Comparison of ENCODE assay signal across 20 cellular contexts in the genomic region with DNA sequence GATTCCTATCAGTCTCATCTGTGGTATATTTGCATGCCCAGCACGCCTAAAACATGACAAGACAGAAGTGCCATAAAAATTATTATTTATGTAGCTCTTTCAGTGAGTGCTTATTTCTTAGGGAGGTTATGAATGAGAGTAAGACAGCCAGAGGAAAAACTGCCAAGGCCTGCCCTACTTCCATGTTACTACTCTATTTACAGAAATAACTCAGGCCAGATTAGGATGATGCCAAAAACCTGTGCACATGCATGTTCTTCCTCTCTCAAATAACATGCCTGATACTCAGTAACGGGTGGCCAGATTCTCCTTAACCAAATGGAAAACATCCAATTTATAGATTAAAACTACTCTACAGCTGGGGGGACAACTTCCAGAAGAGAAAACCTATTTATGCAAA. TPM values are rescaled to one million over a fixed set of nuclear protein-coding genes. Genes with fewer than 3 reads are reported as not detected.
DNase-seq lines count a peak whose midpoint lies in the region; ATAC-seq, FAIRE-seq and TF ChIP-seq lines count a peak whose summit lies in the region.
"Had no signal": no experiment of that assay in that cellular context is flagged by ENCODE, and none has a peak within 500 bp of the region (broad histone marks: within the 10 kb centered on the region; RNA-seq: fewer than 3 reads in every experiment).

No MANE protein-coding gene starts in this region.

- 93% methylated on average over 2 of the region's 2 CpGs for WGBS in GM12878 (ENCODE audit: insufficient coverage, insufficient replicate concordance, low lambda C conversion rate, missing lambda C conversion rate)
- 16% methylated on average over 2 of the region's 2 CpGs for WGBS in prostate gland

- H3K9me3 Mint-ChIP-seq in CD4-positive, CD25-positive, alpha-beta regulatory T cell, result no peaks in the 10 kb centered on the region

- CTCF ChIA-PET in GM12878 (lab: Yijun Ruan, JAX), result interaction anchor here (0.9 to 3.0 kb wide), 7 partner anchors 9 to 455 kb away, joined by 3 to 24 read pairs (median 4); a partner anchor contains a TSS

- peaks cover 24% of the 10 kb centered on the region for H3K4me1 ChIP-seq in CD4-positive, CD25-positive, alpha-beta regulatory T cell (ENCODE audit: control insufficient read depth, insufficient read depth, low read length, poor library complexity, severe bottlenecking)
- peaks cover 35% of the 10 kb centered on the region for H3K4me1 ChIP-seq in GM12878 (ENCODE audit: control insufficient read depth, insufficient read depth, low read length)
- peaks cover 7% of the 10 kb centered on the region for H3K4me1 ChIP-seq in prostate gland (replicated peaks)

- peak overlapping the region; percentile 22; the same call in 1 of the 2 replicates for H3K9ac ChIP-seq in GM12878 (ENCODE audit: control insufficient read depth, insufficient read depth, low read length)
- H3K9ac ChIP-seq: BLaER1 treated with 17β-estradiol and CSF1 and Interleukin-3, amounts not matched to agents 10 nM and 100 nM; GM23248; SK-N-SH had no signal

- H3K27me3 Mint-ChIP-seq in CD4-positive, CD25-positive, alpha-beta regulatory T cell, result no peaks in the 10 kb centered on the region

- TF ChIP-seq CTCF in GM12878 (IDR thresholded peaks at IDR 0.05 in 2 of 3, conservative IDR thresholded peaks at IDR 0.05 in 1 of 3; ENCODE audit: control insufficient read depth in 2 of 3, extremely low read depth in 1 of 3, insufficient read depth in 1 of 3, low read depth in 3 of 3, low read length in 3 of 3), result no peak
- TF ChIP-seq CTCF in prostate gland (IDR thresholded peaks at IDR 0.05), result no peak

- no peak overlapping the region for H2AFZ ChIP-seq in GM12878 (ENCODE audit: control insufficient read depth, low read depth, low read length)
- H2AFZ ChIP-seq: GM23248 had no signal

- peaks cover 30% of the 10 kb centered on the region for H3K36me3 Mint-ChIP-seq in CD4-positive, CD25-positive, alpha-beta regulatory T cell

- no peaks in the 10 kb centered on the region for H4K20me1 ChIP-seq in GM12878 (ENCODE audit: control insufficient read depth, insufficient read depth)

- H3K36me3 ChIP-seq in CD4-positive, CD25-positive, alpha-beta regulatory T cell (ENCODE audit: control insufficient read depth, insufficient read depth, low read length), result peaks cover 31% of the 10 kb centered on the region
- H3K36me3 ChIP-seq in GM12878 (ENCODE audit: control insufficient read depth in 2 of 2, insufficient read depth in 2 of 2, low read length in 1 of 2) (peaks cover 9 to 18% of the 10 kb centered on the region in 2 experiments), prostate gland (no peaks in the 10 kb centered on the region)

- SMC1A ChIA-PET in GM12878 (lab: Charles Lee; ENCODE audit: uncharacterized antibody, unreplicated experiment), result interaction anchor here (0.9 to 5.3 kb wide), 8 partner anchors 13 to 71 kb away, joined by 3 to 73 read pairs (median 8); no protein-coding TSS in a partner anchor

- no peak for TF ChIP-seq POLR2A in GM12878 (IDR thresholded peaks at IDR 0.05; ENCODE audit: low read depth, low read length)
- no peak for TF ChIP-seq POLR2A in prostate gland (IDR thresholded peaks at IDR 0.05)

- no peak for DNase-seq in CD4-positive, CD25-positive, alpha-beta regulatory T cell
- DNase-seq in NCI-H526 treated with DMSO at 0.1 percent for 48 hours (lab: John Stamatoyannopoulos, UW), result peak; percentile 96
- DNase-seq in GM12878 (ENCODE audit: low read depth, low spot score), result no peak
- DNase-seq in prostate gland (ENCODE audit: low spot score), result peak; percentile 53
- DNase-seq in activated effector memory CD4-positive, alpha-beta T cell treated with anti-CD3 and anti-CD28 coated beads, Interleukin-2, amount 50 U/mL, for 16 hours, result no peak
- no peak for DNase-seq in NCI-H2196 (lab: John Stamatoyannopoulos, UW; ENCODE audit: unreplicated experiment)
- DNase-seq: DMS79 treated with DMSO at 0.1 percent for 48 hours, GM23248, IMR-90, NCI-H1048, NCI-H1436 treated with DMSO at 0.1 percent for 48 hours, NCI-H2029, NCI-H69, SHP77, SK-N-SH had no signal

- H3K27ac Mint-ChIP-seq in CD4-positive, CD25-positive, alpha-beta regulatory T cell, result peak overlapping the region in 1 of 3 donors; percentile 55

- intact Hi-C loops in GM12878 (cut with micrococcal nuclease; ENCODE audit: unreplicated experiment) (loop anchor here (10.0 kb wide), 1 partner anchor 234 kb away; a partner anchor contains a TSS), prostate gland (cut with DNase I) (no loop called here)

- no peak for ATAC-seq in CD4-positive, CD25-positive, alpha-beta regulatory T cell (ENCODE audit: low read depth in 2 of 2)
- ATAC-seq in GM12878 (no peak), GM18511 (IDR thresholded peaks at IDR 0.05; ENCODE audit: unreplicated experiment) (no peak), GM18861 (IDR thresholded peaks at IDR 0.05; ENCODE audit: unreplicated experiment) (no peak)

- no peak for FAIRE-seq in GM12878 (lab: Jason Lieb, UNC)
- FAIRE-seq: RCC 7860 had no signal

- H3K79me2 ChIP-seq in GM12878 (ENCODE audit: control insufficient read depth, insufficient read depth, low read length), result peaks cover 86% of the 10 kb centered on the region

- H3K4me2 ChIP-seq in GM12878 (ENCODE audit: control insufficient read depth, insufficient read depth), result peak overlapping the region; percentile 30; the same call in 1 of the 2 replicates
- H3K4me2 ChIP-seq: BLaER1 treated with 17β-estradiol and CSF1 and Interleukin-3, amounts not matched to agents 10 nM and 100 nM; SK-N-SH had no signal

- RAD21 ChIA-PET in GM12878 (lab: Charles Lee; ENCODE audit: unreplicated experiment), result interaction anchor here (0.5 to 3.0 kb wide), 7 partner anchors 8 to 264 kb away, joined by 3 to 21 read pairs (median 6); no protein-coding TSS in a partner anchor

- POLR2A ChIA-PET in GM12878 (lab: Charles Lee), result interaction anchor here (0.6 to 3.4 kb wide), 7 partner anchors 10 to 46 kb away, joined by 3 to 47 read pairs (median 4); a partner anchor contains a TSS

- H3K27me3 ChIP-seq in CD4-positive, CD25-positive, alpha-beta regulatory T cell (ENCODE audit: control insufficient read depth, insufficient read depth, low read length), result no peaks in the 10 kb centered on the region
- no peaks in the 10 kb centered on the region for H3K27me3 ChIP-seq in GM12878 (replicated peaks in 1 of 2; ENCODE audit: control insufficient read depth in 2 of 2, insufficient read depth in 2 of 2, low read length in 1 of 2)
- no peaks in the 10 kb centered on the region for H3K27me3 ChIP-seq in prostate gland (replicated peaks; ENCODE audit: insufficient read depth)
- H3K27me3 ChIP-seq: BLaER1 treated with 17β-estradiol and CSF1 and Interleukin-3, amounts not matched to agents 10 nM and 100 nM had no signal

- peaks cover 38 to 62% (median 50%) of the 10 kb centered on the region in 4 donors for H3K4me1 Mint-ChIP-seq in CD4-positive, CD25-positive, alpha-beta regulatory T cell

- BruUV-seq in GM12878 (replicated peaks; lab: Mats Ljungman, UMichigan), result no TSS peak

- H3K4me3 Mint-ChIP-seq in CD4-positive, CD25-positive, alpha-beta regulatory T cell, result no peak overlapping the region

- H3K4me3 ChIP-seq in CD4-positive, CD25-positive, alpha-beta regulatory T cell (ENCODE audit: low read depth, low read length), result peak overlapping the region; percentile 4
- H3K4me3 ChIP-seq in GM12878 (no peak overlapping the region), prostate gland (no peak overlapping the region)
- H3K4me3 ChIP-seq: BLaER1 treated with 17β-estradiol and CSF1 and Interleukin-3, amounts not matched to agents 10 nM and 100 nM; GM23248; HAP-1 had no signal

- TF ChIP-seq RAD21 in GM12878 (IDR thresholded peaks at IDR 0.05; ENCODE audit: insufficient read depth, low read depth, low read length), result no peak

- no peak overlapping the region for H3K27ac ChIP-seq in CD4-positive, CD25-positive, alpha-beta regulatory T cell (ENCODE audit: insufficient read depth, low read length, poor library complexity, severe bottlenecking)
- H3K27ac ChIP-seq in GM12878 (ENCODE audit: control insufficient read depth, insufficient read depth) (peak overlapping the region; percentile 71), prostate gland (no peak overlapping the region)
- H3K27ac ChIP-seq: BLaER1 treated with 17β-estradiol and CSF1 and Interleukin-3, amounts not matched to agents 10 nM and 100 nM; GM23248 had no signal

- in situ Hi-C loops in GM12878 (cut with MboI), result loop anchor here (25.0 kb wide), 2 partner anchors 1589 to 1689 kb away; a partner anchor contains a TSS

- no peak for TF ChIP-seq EP300 in GM12878 (IDR thresholded peaks at IDR 0.05; ENCODE audit: borderline replicate concordance in 1 of 2, control insufficient read depth in 1 of 2, low read depth in 2 of 2, low read length in 2 of 2)

- H3K9me3 ChIP-seq in CD4-positive, CD25-positive, alpha-beta regulatory T cell (ENCODE audit: control insufficient read depth in 2 of 2, low read length in 2 of 2), result no peaks in the 10 kb centered on the region
- no peaks in the 10 kb centered on the region; the same call in 2 of the 3 replicates for H3K9me3 ChIP-seq in GM12878 (replicated peaks; ENCODE audit: control insufficient read depth, insufficient read depth, low read length)
- H3K9me3 ChIP-seq in prostate gland, result no peaks in the 10 kb centered on the region
- H3K9me3 ChIP-seq: BLaER1 treated with 17β-estradiol and CSF1 and Interleukin-3, amounts not matched to agents 10 nM and 100 nM; HAP-1; SK-N-SH had no signal

TF ChIP-seq in GM12878, 131 proteins besides CTCF, POLR2A, EP300 and RAD21:
- no peak for TF ChIP-seq SP1 (IDR thresholded peaks at IDR 0.05; ENCODE audit: low read depth, low read length)
- TF ChIP-seq PAX8 (IDR thresholded peaks at IDR 0.05), result no peak
TF ChIP-seq in GM12878: peak in this region for 0.

RNA-seq across cellular contexts. Expression of a gene that starts 45.7 kb away (rescaled TPM):
- 89.6 TPM for total RNA-seq in CD4-positive, CD25-positive, alpha-beta regulatory T cell
- 10 to 100 TPM; 18.7 to 23.4 (median 22.9) TPM for polyA plus RNA-seq in CD4-positive, CD25-positive, alpha-beta regulatory T cell
- 62.6 and 68.7 TPM in 2 replicates for total RNA-seq in GM12878 (2013; cell fraction: nucleolus; rRNA removed)
- total RNA-seq in GM12878 (2014; rRNA removed) (45.5 and 47.0 TPM in 2 replicates), GM12878 (2014; rRNA removed; fragmentation: Illumina TruSeq; extraction: Trizol) (55.5 and 56.2 TPM in 2 replicates), GM12878 (2021) (83.9 and 85.0 TPM in 2 replicates), prostate gland (10 to 100 TPM; 57.4 to 93.6 TPM)
- polyA plus RNA-seq in GM12878 (2011; ENCODE audit: low read depth), result 59.5 TPM
- polyA plus RNA-seq in GM12878 (2011; rRNA removed) (82.3 and 114 TPM in 2 replicates), GM12878 (2014; fragmentation: Illumina TruSeq; extraction: Trizol) (69.6 and 79.9 TPM in 2 replicates), GM12878 (2014; fragmentation: Nextera tagmentation; extraction: Ambion mirVana) (10 to 100 TPM; 21.0 to 27.2 TPM), GM12878 (2014; rRNA removed) (48.2 and 52.4 TPM in 2 replicates), GM12878 (2016; fragmentation: Nextera tagmentation; extraction: Ambion mirVana) (10 to 100 TPM; 30.2 to 34.1 TPM)
- 72.5 and 86.5 TPM in 2 replicates for polyA plus RNA-seq in GM12878 (2011; cell fraction: cytosol; rRNA removed)
- polyA plus RNA-seq in GM12878 (2011; cell fraction: nucleus; rRNA removed), result 31.9 and 38.5 TPM in 2 replicates
- 76.8 and 76.9 TPM in 2 replicates for polyA plus RNA-seq in GM12878 (2012)
- 137 and 147 TPM in 2 replicates for polyA minus RNA-seq in GM12878 (2011; rRNA and poly(A)+ RNA removed)
- 47.6 and 51.2 TPM in 2 replicates for polyA minus RNA-seq in GM12878 (2011; cell fraction: cytosol; rRNA and poly(A)+ RNA removed)
- 22.5 and 34.1 TPM in 2 replicates for polyA minus RNA-seq in GM12878 (2011; cell fraction: nucleus; rRNA and poly(A)+ RNA removed)

Comparison
In these comparisons a context has a peak if more than half of its experiments do, and no peak if none do; other contexts are left out.
1. DNase-seq: peak in NCI-H526 treated with DMSO at 0.1 percent for 48 hours (single experiment) and prostate gland (single experiment); none in CD4-positive, CD25-positive, alpha-beta regulatory T cell (0 of 3), GM12878 (single experiment), activated effector memory CD4-positive, alpha-beta T cell treated with anti-CD3 and anti-CD28 coated beads, Interleukin-2, amount 50 U/mL, for 16 hours (single experiment) and NCI-H2196 (single experiment).